In the genomic region with DNA sequence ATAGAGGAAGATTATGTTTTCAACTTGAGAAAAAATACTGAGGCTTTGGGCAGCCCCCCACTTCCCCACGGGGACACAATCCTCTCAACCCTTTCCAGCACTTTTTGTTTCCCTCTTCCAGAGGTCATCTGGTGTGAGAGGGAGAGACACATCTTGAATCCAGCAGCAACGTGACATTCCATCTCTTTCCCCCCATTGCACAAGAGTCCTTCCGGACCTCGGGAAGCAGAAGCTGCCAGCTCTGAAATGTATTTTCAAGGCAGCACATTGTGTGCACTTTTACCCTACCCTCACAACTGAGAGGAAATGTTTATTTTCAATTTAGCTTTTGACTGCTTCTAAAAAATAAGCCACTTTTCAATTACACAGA, we compare ENCODE assay signal across 12 cellular contexts. TPM values are rescaled to one million over a fixed set of nuclear protein-coding genes. Genes with fewer than 3 reads are reported as not detected.
DNase-seq lines count a peak whose midpoint lies in the region; ATAC-seq and TF ChIP-seq lines count a peak whose summit lies in the region.
"Had no signal": no experiment of that assay in that cellular context is flagged by ENCODE, and none has a peak within 500 bp of the region (broad histone marks: within the 10 kb centered on the region; RNA-seq: fewer than 3 reads in every experiment).

No MANE protein-coding gene starts in this region.

- no peaks in the 10 kb centered on the region for H3K9me3 ChIP-seq in Peyer's patch
- no peaks in the 10 kb centered on the region for H3K9me3 ChIP-seq in mucosa of stomach (ENCODE audit: control insufficient read depth, low read length)
- H3K9me3 ChIP-seq in tibial artery = no peaks in the 10 kb centered on the region

- DNase-seq in Peyer's patch (peak in 1 of 3 donors; percentile 59), fibroblast of gingiva (ENCODE audit: low read depth) (peak; percentile 97), tibial artery (peak; percentile 81 to 86), glomerular visceral epithelial cell (ENCODE audit: extremely low spot score) (no peak), NCI-H446 (lab: John Stamatoyannopoulos, UW) (no peak), kidney tubule cell (ENCODE audit: low spot score) (no peak)
- DNase-seq: activated T-cell treated with anti-CD3 and anti-CD28 coated beads, Interleukin-2, amount 50 U/mL, for 4 hours; NCI-H1694 treated with DMSO at 0.1 percent for 48 hours had no signal

- intact Hi-C loops in tibial artery (cut with DNase I; ENCODE audit: low total_unique reads) = loop anchor here (10.0 kb wide), 1 partner anchor 73 kb away; no protein-coding TSS in a partner anchor

- H3K4me1 ChIP-seq in Peyer's patch (no peaks in the 10 kb centered on the region), mucosa of stomach (ENCODE audit: control insufficient read depth, insufficient read depth, low read length) (peaks cover 43% of the 10 kb centered on the region), tibial artery (peaks cover 0 to 70% (median 42%) of the 10 kb centered on the region in 4 donors)

- peak overlapping the region; percentile 22 for H3K9ac ChIP-seq in mucosa of stomach (ENCODE audit: low read length)

- H3K4me3 ChIP-seq in Peyer's patch (no peak overlapping the region), mucosa of stomach (ENCODE audit: low read length) (no peak overlapping the region), tibial artery (peak overlapping the region in 1 of 2 donors; percentile 16)

- no peak for TF ChIP-seq CTCF in Peyer's patch (IDR thresholded peaks at IDR 0.05)
- TF ChIP-seq CTCF in tibial artery (IDR thresholded peaks at IDR 0.05) = no peak

- H3K27ac ChIP-seq in Peyer's patch (peak overlapping the region; percentile 21 to 78 (median 54)), tibial artery (peak overlapping the region; percentile 78 to 83)

- no peak for ATAC-seq in HG03095 (IDR thresholded peaks at IDR 0.05; ENCODE audit: unreplicated experiment)
- ATAC-seq: activated T-cell treated with anti-CD3 and anti-CD28 coated beads, Interleukin-2, amount 50 U/mL, for 4 hours had no signal

- no peak for TF ChIP-seq POLR2A in Peyer's patch (IDR thresholded peaks at IDR 0.05)

- no peaks in the 10 kb centered on the region for H3K36me3 ChIP-seq in Peyer's patch
- no peaks in the 10 kb centered on the region for H3K36me3 ChIP-seq in mucosa of stomach (ENCODE audit: control insufficient read depth, insufficient read depth, low read length)
- H3K36me3 ChIP-seq in tibial artery = no peaks in the 10 kb centered on the region

- H3K27me3 ChIP-seq in Peyer's patch = no peaks in the 10 kb centered on the region
- H3K27me3 ChIP-seq in mucosa of stomach (ENCODE audit: control insufficient read depth, insufficient read depth, low read length) = no peaks in the 10 kb centered on the region
- H3K27me3 ChIP-seq in tibial artery = no peaks in the 10 kb centered on the region

RNA-seq across cellular contexts. Expression of gene FMO2, which starts 43.0 kb away (rescaled TPM):
- 1 to 10 TPM; 1.4 to 7.2 (median 4.1) TPM for total RNA-seq in Peyer's patch
- total RNA-seq: T-helper 1 cell treated with Interleukin-12 subunit alpha and Interleukin-12 subunit beta and Interleukin-4 antibody, amounts not matched to agents 30 ng/mL and 1 ng/mL, for 36 hours had no signal

RNA-seq across cellular contexts. Expression of gene FMO3, which starts 51.4 kb away (rescaled TPM):
- 10 to 100 TPM in 1 of 4 donors, 1 to 10 TPM in 1, not detected in 2; 3.2 to 14.0 TPM for total RNA-seq in Peyer's patch
- total RNA-seq: activated T-cell treated with anti-CD3 and anti-CD28 coated beads, Interleukin-2, amount 50 U/mL, for 4 hours; frontal cortex; T-helper 1 cell treated with Interleukin-12 subunit alpha and Interleukin-12 subunit beta and Interleukin-4 antibody, amounts not matched to agents 30 ng/mL and 1 ng/mL, for 36 hours had no signal

Comparison
In these comparisons a context has a peak if more than half of its experiments do, and no peak if none do; other contexts are left out.
1. DNase-seq: peak in fibroblast of gingiva (single experiment) and tibial artery (2 of 2); none in glomerular visceral epithelial cell (single experiment), NCI-H446 (0 of 2) and kidney tubule cell (single experiment).